ENCODE assay signal across 9 cellular contexts in genomic region chrX:38803286-38803608, GRCh38. TPM values are rescaled to one million over a fixed set of nuclear protein-coding genes. Genes with fewer than 3 reads are reported as not detected.
DNase-seq lines count a peak whose midpoint lies in the region; ATAC-seq, FAIRE-seq and TF ChIP-seq lines count a peak whose summit lies in the region.
"Had no signal": no experiment of that assay in that cellular context is flagged by ENCODE, and none has a peak within 500 bp of the region (broad histone marks: within the 10 kb centered on the region; RNA-seq: fewer than 3 reads in every experiment).

No MANE protein-coding gene starts in this region.

- WGBS in A549 (ENCODE audit: missing lambda C conversion rate) = 5% methylated on average over 2 of the region's 3 CpGs

- TF ChIP-seq RAD21 in A549 (conservative IDR thresholded peaks at IDR 0.05 in 1 of 2, IDR thresholded peaks at IDR 0.05 in 1 of 2) = no peak

- peak overlapping the region; percentile 99 for H3K4me2 ChIP-seq in A549

- H3K4me1 ChIP-seq in A549 (peaks cover 35% of the 10 kb centered on the region), HEK293 (ENCODE audit: control insufficient read depth, insufficient read depth, low read length) (no peaks in the 10 kb centered on the region), adipocyte (ENCODE audit: control insufficient read depth, insufficient read depth, low read length) (no peaks in the 10 kb centered on the region), thoracic aorta (ENCODE audit: control insufficient read depth in 1 of 2, low read depth in 2 of 2) (peaks cover 2 to 21% of the 10 kb centered on the region in 2 donors)

- H3K9me3 ChIP-seq in A549 (no peaks in the 10 kb centered on the region), HEK293 (ENCODE audit: control insufficient read depth, insufficient read depth, low read depth, low read length) (no peaks in the 10 kb centered on the region), adipocyte (ENCODE audit: control insufficient read depth, low read length) (no peaks in the 10 kb centered on the region), thoracic aorta (no peaks in the 10 kb centered on the region)

- TF ChIP-seq POLR2A in A549 (IDR thresholded peaks at IDR 0.05; ENCODE audit: low read length) = no peak

- peak; percentile 2 to 4; a peak in 5 of 6 replicates for ATAC-seq in A549
- no peak for ATAC-seq in thoracic aorta (ENCODE audit: insufficient number of reproducible peaks, low FRiP score, low read depth)
- ATAC-seq in HG02588 (IDR thresholded peaks at IDR 0.05; ENCODE audit: unreplicated experiment) = no peak
- no peak for ATAC-seq in GM19455 (IDR thresholded peaks at IDR 0.05; ENCODE audit: unreplicated experiment)

- POLR2A ChIA-PET in A549 (lab: Yijun Ruan, JAX) = interaction anchor here (0.6 to 1.5 kb wide), 10 partner anchors 14 to 1351 kb away, joined by 3 to 8 read pairs (median 4); partner anchors contain the start of gene BCOR
- POLR2A ChIA-PET in HEK293 (lab: Yijun Ruan, JAX) = no interaction called here

- CTCF ChIA-PET in A549 (lab: Yijun Ruan, JAX) = no interaction called here
- CTCF ChIA-PET in HEK293 (lab: Yijun Ruan, JAX) = interaction anchor here (0.6 to 0.7 kb wide), 3 partner anchors 85 to 1533 kb away, joined by 3 to 4 read pairs (median 3); no protein-coding TSS in a partner anchor

- peak overlapping the region; percentile 98 for H3K9ac ChIP-seq in adipocyte (ENCODE audit: low read length)

- DNase-seq in A549 (ENCODE audit: low read depth in 1 of 2, low spot score in 1 of 2) = no peak
- peak; percentile 25 for DNase-seq in adipocyte (ENCODE audit: low read depth)
- no peak for DNase-seq in thoracic aorta (ENCODE audit: low spot score)
- DNase-seq in central memory CD4-positive, alpha-beta T cell = no peak

- H3K27ac ChIP-seq in A549 = peak overlapping the region; percentile 98 to 100
- H3K27ac ChIP-seq in HEK293 (ENCODE audit: extremely low read depth, low read depth, low read length) = peak overlapping the region; percentile 54; the same call in 1 of the 2 replicates
- H3K27ac ChIP-seq in layer of hippocampus (ENCODE audit: low read depth, low read length) = peak overlapping the region; percentile 94
- peak overlapping the region; percentile 89 to 93 for H3K27ac ChIP-seq in thoracic aorta

- TF ChIP-seq CTCF in A549 (IDR thresholded peaks at IDR 0.05) (no peak), HEK293 (tag by site-specific recombination; IDR thresholded peaks at IDR 0.05) (no peak), thoracic aorta (IDR thresholded peaks at IDR 0.05) (no peak)

- FAIRE-seq in A549 (lab: Jason Lieb, UNC) = no peak
- FAIRE-seq: colon had no signal

- no peak for TF ChIP-seq EP300 in A549 (IDR thresholded peaks at IDR 0.05)

- H3K27me3 ChIP-seq in adipocyte (replicated peaks; ENCODE audit: control insufficient read depth, insufficient read depth, low read length) (no peaks in the 10 kb centered on the region), layer of hippocampus (ENCODE audit: control insufficient read depth, insufficient read depth, low read length) (no peaks in the 10 kb centered on the region), thoracic aorta (replicated peaks; ENCODE audit: insufficient read depth) (no peaks in the 10 kb centered on the region)

- peaks cover 0 to 13% of the 10 kb centered on the region in 2 experiments; a peak in 1 of 3 replicates for H3K36me3 ChIP-seq in HEK293 (ENCODE audit: control insufficient read depth in 2 of 2, insufficient read depth in 1 of 2, low read length in 2 of 2)
- no peaks in the 10 kb centered on the region for H3K36me3 ChIP-seq in adipocyte (ENCODE audit: control insufficient read depth, insufficient read depth, low read length, severe bottlenecking)
- H3K36me3 ChIP-seq in thoracic aorta = no peaks in the 10 kb centered on the region

- peak overlapping the region; percentile 78 for H3K4me3 ChIP-seq in A549
- no peak overlapping the region for H3K4me3 ChIP-seq in HEK293 (ENCODE audit: low read depth, low read length)
- H3K4me3 ChIP-seq in adipocyte (ENCODE audit: low read length) = peak overlapping the region; percentile 79
- peak overlapping the region; percentile 86 for H3K4me3 ChIP-seq in thoracic aorta

TF ChIP-seq in A549, 52 proteins besides CTCF, POLR2A, EP300 and RAD21:
- TF ChIP-seq RARB (CRISPR knock-in tag; IDR thresholded peaks at IDR 0.05) = no peak
- no peak for TF ChIP-seq CHD2 (IDR thresholded peaks at IDR 0.05; ENCODE audit: low read length, partially characterized antibody)
- TF ChIP-seq EHF (CRISPR knock-in tag; IDR thresholded peaks at IDR 0.05) = peak; percentile 62; the same call in 1 of the 2 replicates
- no peak for TF ChIP-seq GATA3 (IDR thresholded peaks at IDR 0.05; ENCODE audit: borderline replicate concordance)
- TF ChIP-seq USF2 (IDR thresholded peaks at IDR 0.05) = no peak
- TF ChIP-seq FOSB (CRISPR knock-in tag; IDR thresholded peaks at IDR 0.05) = 0 out of 2 replicates have a peak, but pooled peaks have one; percentile 61
- TF ChIP-seq HOXB5 (CRISPR knock-in tag; IDR thresholded peaks at IDR 0.05) = no peak
- TF ChIP-seq ESRRA (IDR thresholded peaks at IDR 0.05; ENCODE audit: borderline replicate concordance, low read length) = no peak
- no peak for TF ChIP-seq MAZ (IDR thresholded peaks at IDR 0.05; ENCODE audit: borderline replicate concordance, low read depth, low read length)

TF ChIP-seq in HEK293, 187 proteins besides CTCF, POLR2A, EP300 and RAD21 (continues in another document):
- TF ChIP-seq ZNF398 (tag by site-specific recombination; IDR thresholded peaks at IDR 0.05) (no peak), HIC1 (tag by site-specific recombination; IDR thresholded peaks at IDR 0.05) (no peak), ZNF433 (tag by site-specific recombination; IDR thresholded peaks at IDR 0.05; ENCODE audit: low read depth) (no peak), ZNF148 (tag by site-specific recombination; IDR thresholded peaks at IDR 0.05; ENCODE audit: borderline replicate concordance) (no peak), MYNN (tag by site-specific recombination; IDR thresholded peaks at IDR 0.05; ENCODE audit: borderline replicate concordance) (no peak), ZNF596 (tag by site-specific recombination; IDR thresholded peaks at IDR 0.05) (no peak), ZNF571 (tag by site-specific recombination; IDR thresholded peaks at IDR 0.05) (no peak), ZNF549 (tag by site-specific recombination; IDR thresholded peaks at IDR 0.05) (no peak), ZNF473 (tag by site-specific recombination; IDR thresholded peaks at IDR 0.05) (no peak), ZNF16 (tag by site-specific recombination; IDR thresholded peaks at IDR 0.05; ENCODE audit: low read depth) (no peak), ZBTB17 (tag by site-specific recombination; IDR thresholded peaks at IDR 0.05) (no peak)

RNA-seq across cellular contexts. Expression of gene MID1IP1, which starts 2.0 kb away (rescaled TPM):
- polyA plus RNA-seq in A549 (2011; rRNA removed) (41.7 and 56.5 TPM in 2 replicates), A549 (2017; fragmentation: RNase III; extraction: RNeasy Plus Mini Kit Qiagen cat#74134 plus additional on column Dnase treatment) (32.5 to 41.9 TPM (median 40.1 TPM) in 3 replicates)
- 63.5 and 77.4 TPM in 2 replicates for polyA plus RNA-seq in A549 (2012; cell fraction: cytosol; rRNA removed)
- 81.8 and 93.1 TPM in 2 replicates for polyA plus RNA-seq in A549 (2012; cell fraction: nucleus; rRNA removed)
- polyA minus RNA-seq in A549 (2011; rRNA and poly(A)+ RNA removed) = 17.1 and 23.1 TPM in 2 replicates
- 10 to 100 TPM; 46.3 to 59.2 TPM for total RNA-seq in thoracic aorta

Comparison
In these comparisons a context has a peak if more than half of its experiments do, and no peak if none do; other contexts are left out.
1. ATAC-seq: peak in A549 (2 of 2); none in thoracic aorta (single experiment), HG02588 (single experiment) and GM19455 (single experiment).
2. Peak in every context shown above with its lines, with median percentiles within 50 percentile points of each other: H3K27ac ChIP-seq.